In the genomic region with DNA sequence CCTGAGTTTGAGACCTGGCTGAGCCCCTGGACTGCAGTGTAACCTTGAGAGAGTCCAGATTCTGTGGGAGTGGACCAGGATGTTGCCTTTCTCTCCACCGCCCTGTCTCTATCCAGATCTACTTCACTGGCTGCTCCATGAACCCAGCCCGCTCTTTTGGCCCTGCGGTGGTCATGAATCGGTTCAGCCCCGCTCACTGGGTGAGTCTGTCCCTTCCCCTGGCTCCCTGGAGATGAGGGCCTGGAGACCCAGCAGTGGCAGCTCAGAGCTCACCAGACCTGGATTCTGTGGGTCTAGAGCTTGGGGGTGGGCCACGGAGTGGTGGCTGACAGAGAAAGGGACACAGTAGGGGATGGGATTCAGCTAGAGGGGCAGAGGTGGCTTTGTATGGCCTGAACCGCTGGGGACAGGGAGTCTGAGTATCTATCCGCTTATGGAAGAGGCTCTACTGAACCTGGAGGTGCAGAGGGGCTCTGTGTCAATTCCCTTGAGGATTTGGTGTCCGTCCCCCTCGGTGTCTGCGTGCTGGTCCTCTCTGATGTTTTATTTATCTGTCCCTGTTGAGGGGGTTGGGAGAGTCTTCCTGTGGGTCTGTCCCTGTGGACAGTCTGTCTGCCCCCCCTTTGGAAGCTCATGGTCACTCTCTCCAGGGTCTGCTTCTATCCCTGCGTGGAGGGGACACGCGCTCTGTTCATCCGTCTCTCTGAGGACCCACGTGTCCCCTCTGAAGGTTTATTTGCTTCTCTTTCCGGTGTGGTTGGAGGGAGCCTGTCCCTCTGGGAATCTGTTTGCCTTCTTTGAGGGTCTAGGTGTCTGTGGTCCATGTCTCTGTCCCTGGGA, we compare ENCODE assay signal across 23 cellular contexts. TPM values are rescaled to one million over a fixed set of nuclear protein-coding genes. Genes with fewer than 3 reads are reported as not detected.
A peak's percentile ranks its signal among the peaks of the same experiment; 100 is the strongest.
DNase-seq lines count a peak whose midpoint lies in the region; ATAC-seq and TF ChIP-seq lines count a peak whose summit lies in the region.
"Had no signal": no experiment of that assay in that cellular context is flagged by ENCODE, and none has a peak within 500 bp of the region (broad histone marks: within the 10 kb centered on the region; RNA-seq: fewer than 3 reads in every experiment).

No MANE protein-coding gene starts in this region.

- peak overlapping the region; percentile 57 for H3K4me2 ChIP-seq in Loucy (ENCODE audit: low read depth, low read length, poor library complexity, severe bottlenecking)

- H3K9me2 ChIP-seq in Loucy (replicated peaks; ENCODE audit: low read depth, low read length) = no peaks in the 10 kb centered on the region

- peak overlapping the region; percentile 47 for H3K9ac ChIP-seq in Loucy (ENCODE audit: low read depth, low read length, poor library complexity, severe bottlenecking)

- no peaks in the 10 kb centered on the region for H3K9me3 Mint-ChIP-seq in chondrocyte (ENCODE audit: low read depth)
- H3K9me3 Mint-ChIP-seq in neural crest cell = no peaks in the 10 kb centered on the region
- H3K9me3 Mint-ChIP-seq: CD8-positive, alpha-beta memory T cell; H9; HFFc6 had no signal

- H3K27me3 ChIP-seq in Loucy (ENCODE audit: insufficient read depth, low read length, poor library complexity, severe bottlenecking) (no peaks in the 10 kb centered on the region), suprapubic skin (peaks cover 47% of the 10 kb centered on the region)

- TF ChIP-seq POLR2A in suprapubic skin (IDR thresholded peaks at IDR 0.05) = no peak

- no peak overlapping the region for H3K27ac ChIP-seq in suprapubic skin
- H3K27ac ChIP-seq: HL-60, PC-9 had no signal

- H3K9me3 ChIP-seq in Loucy (ENCODE audit: insufficient read depth, low read depth, low read length) (no peaks in the 10 kb centered on the region), suprapubic skin (no peaks in the 10 kb centered on the region)

- H3K36me3 ChIP-seq in Loucy (ENCODE audit: insufficient read depth, low read length) (no peaks in the 10 kb centered on the region), suprapubic skin (no peaks in the 10 kb centered on the region)

- H3K79me2 ChIP-seq in Loucy (ENCODE audit: insufficient read depth, low read length) = 0 out of 2 replicates have a peak, but pooled peaks cover 4% of the 10 kb centered on the region

- H3K36me3 Mint-ChIP-seq in chondrocyte (ENCODE audit: low read depth) (no peaks in the 10 kb centered on the region), neural crest cell (ENCODE audit: low read depth) (no peaks in the 10 kb centered on the region)
- H3K36me3 Mint-ChIP-seq: CD8-positive, alpha-beta memory T cell had no signal

- no peak overlapping the region for H2AFZ ChIP-seq in Loucy (ENCODE audit: low read length)
- H2AFZ ChIP-seq: PC-9 had no signal

- H3K4me3 ChIP-seq in Loucy (ENCODE audit: low read length, poor library complexity, severe bottlenecking) (peak overlapping the region; percentile 50), suprapubic skin (peak overlapping the region; percentile 48)
- H3K4me3 ChIP-seq: K562, PC-9 had no signal

- WGBS in suprapubic skin = 84% methylated on average over 14 of the region's 17 CpGs

- H3K4me3 Mint-ChIP-seq in chondrocyte (ENCODE audit: unreplicated experiment) (no peak overlapping the region), neural crest cell (peak overlapping the region; percentile 38)
- H3K4me3 Mint-ChIP-seq: H9, HFFc6 had no signal

- TF ChIP-seq EP300 in suprapubic skin (IDR thresholded peaks at IDR 0.05) = no peak

- peaks cover 62% of the 10 kb centered on the region for H3K4me1 ChIP-seq in Loucy (ENCODE audit: insufficient read depth, low read length, poor library complexity, severe bottlenecking)
- peaks cover 32% of the 10 kb centered on the region for H3K4me1 ChIP-seq in suprapubic skin

- TF ChIP-seq CTCF in Loucy (conservative IDR thresholded peaks at IDR 0.05; ENCODE audit: low read length) (no peak), chondrocyte (IDR thresholded peaks at IDR 0.05) (no peak), neural crest cell (conservative IDR thresholded peaks at IDR 0.05) (no peak), suprapubic skin (IDR thresholded peaks at IDR 0.05) (no peak)

- H3K27me3 Mint-ChIP-seq in chondrocyte (ENCODE audit: low read depth) (peaks cover 14% of the 10 kb centered on the region), neural crest cell (ENCODE audit: low read depth) (peaks cover 45% of the 10 kb centered on the region)

- H3F3A ChIP-seq in Loucy (ENCODE audit: low read depth) = 0 out of 2 replicates have a peak, but pooled peaks cover 2% of the 10 kb centered on the region

- H3K27ac Mint-ChIP-seq in chondrocyte (ENCODE audit: unreplicated experiment) (no peak overlapping the region), neural crest cell (ENCODE audit: unreplicated experiment) (no peak overlapping the region)
- H3K27ac Mint-ChIP-seq: H9, HFFc6 had no signal

- H3K4me1 Mint-ChIP-seq in chondrocyte (ENCODE audit: low read depth) (peaks cover 28% of the 10 kb centered on the region), neural crest cell (peaks cover 16% of the 10 kb centered on the region)

- H4K20me1 ChIP-seq in Loucy (ENCODE audit: insufficient read depth, low read length, poor library complexity, severe bottlenecking) = no peaks in the 10 kb centered on the region

- ATAC-seq in GM18858 (IDR thresholded peaks at IDR 0.05; ENCODE audit: unreplicated experiment) = no peak
- ATAC-seq: K562, SK-N-SH treated with all-trans-retinoic acid at 6 μM for 48 hours had no signal

- peak; percentile 15 for DNase-seq in chondrocyte (ENCODE audit: low spot score)
- no peak for DNase-seq in neural crest cell (ENCODE audit: low read depth, low spot score)
- DNase-seq in suprapubic skin (ENCODE audit: low spot score in 2 of 2) = no peak
- no peak for DNase-seq in activated T-cell treated with anti-CD3 and anti-CD28 coated beads for 4 hours
- DNase-seq in NCI-H187 treated with DMSO at 0.1 percent for 48 hours (lab: John Stamatoyannopoulos, UW) = no peak
- DNase-seq: CD8-positive, alpha-beta memory T cell; EL; GF-D8; H9; HFFc6; NCI-H1092; NCI-H1436; NCI-H1930; NCI-H510A treated with DMSO at 0.1 percent for 48 hours; NCI-H748 treated with DMSO at 0.1 percent for 48 hours; PC-9 had no signal

RNA-seq across cellular contexts. Expression of gene AQP5, which starts 2.5 kb away (rescaled TPM):
- total RNA-seq in chondrocyte (0.20 TPM in 1 of 3 replicates, not detected in the others), neural crest cell (1.2 and 2.4 TPM in 2 replicates), suprapubic skin (100 to 1,000 TPM; 128 to 258 (median 196) TPM)
- total RNA-seq: A673; CD8-positive, alpha-beta memory T cell; HepG2; HFFc6; K562 had no signal

RNA-seq across cellular contexts. Expression of gene AQP6, which starts 8.6 kb away (rescaled TPM):
- not detected in 3 replicates for total RNA-seq in chondrocyte
- total RNA-seq in neural crest cell = 0.21 TPM in 1 of 2 replicates, not detected in the other
- not detected for total RNA-seq in suprapubic skin
- total RNA-seq: A673; CD8-positive, alpha-beta memory T cell; HFFc6; PC-9 had no signal

RNA-seq across cellular contexts. Expression of gene AQP2, which starts 13.7 kb away (rescaled TPM):
- total RNA-seq in chondrocyte (not detected in 3 replicates), neural crest cell (not detected in 2 replicates), suprapubic skin (under 1 TPM in 1 of 4 donors, not detected in 3; 0.15 TPM)
- total RNA-seq: A673; CD8-positive, alpha-beta memory T cell; H9; HepG2; HFFc6; K562; PC-9 had no signal

Comparison
In these comparisons a context has a peak if more than half of its experiments do, and no peak if none do; other contexts are left out.
1. RNA of gene AQP5, which starts 2.5 kb away (total RNA-seq): 128 to 258 TPM in suprapubic skin; 1.2 to 2.4 TPM in neural crest cell and 0.20 TPM in chondrocyte; every median in the first group is over 10 times any median in the second.